ENCODE assay signal across 1 cellular context in genomic region chr1:231465051-231465450, GRCh38.
TF ChIP-seq lines count a peak whose summit lies in the region.

No MANE protein-coding gene starts in this region.

TF ChIP-seq in SK-N-SH treated with all-trans-retinoic acid at 6 μM for 48 hours, 23 proteins besides CTCF, POLR2A, EP300 and RAD21 (continued from another document):
- no peak for TF ChIP-seq PATZ1 (CRISPR knock-in tag; IDR thresholded peaks at IDR 0.05; ENCODE audit: borderline replicate concordance)
- TF ChIP-seq ARNTL (CRISPR knock-in tag; IDR thresholded peaks at IDR 0.05; ENCODE audit: borderline replicate concordance, low read depth), result no peak
- TF ChIP-seq TOX (CRISPR knock-in tag; IDR thresholded peaks at IDR 0.05; ENCODE audit: borderline replicate concordance), result no peak
- TF ChIP-seq PPARA (CRISPR knock-in tag; IDR thresholded peaks at IDR 0.05; ENCODE audit: borderline replicate concordance), result no peak
- no peak for TF ChIP-seq ZFP30 (CRISPR knock-in tag; IDR thresholded peaks at IDR 0.05)
- no peak for TF ChIP-seq TCF4 (CRISPR knock-in tag; IDR thresholded peaks at IDR 0.05; ENCODE audit: borderline replicate concordance)
- no peak for TF ChIP-seq SNAI2 (CRISPR knock-in tag; IDR thresholded peaks at IDR 0.05)
- TF ChIP-seq ZNF565 (CRISPR knock-in tag; conservative IDR thresholded peaks at IDR 0.05; ENCODE audit: low read depth), result no peak
- TF ChIP-seq ZC3H10 (CRISPR knock-in tag; IDR thresholded peaks at IDR 0.05), result no peak
- no peak for TF ChIP-seq TSHZ2 (CRISPR knock-in tag; IDR thresholded peaks at IDR 0.05)
- TF ChIP-seq RARB (CRISPR knock-in tag; IDR thresholded peaks at IDR 0.05), result no peak
